ENCODE assay signal across 23 cellular contexts in genomic region chr9:34671307-34671706, GRCh38. TPM values are rescaled to one million over a fixed set of nuclear protein-coding genes. Genes with fewer than 3 reads are reported as not detected.
DNase-seq lines count a peak whose midpoint lies in the region; ATAC-seq and TF ChIP-seq lines count a peak whose summit lies in the region.
"Had no signal": no experiment of that assay in that cellular context is flagged by ENCODE, and none has a peak within 500 bp of the region (broad histone marks: within the 10 kb centered on the region; RNA-seq: fewer than 3 reads in every experiment).

No MANE protein-coding gene starts in this region.

- H3K36me3 ChIP-seq in osteoblast (ENCODE audit: insufficient read depth, low read length) = no peaks in the 10 kb centered on the region
- H3K36me3 ChIP-seq: BE2C; BLaER1 treated with 17β-estradiol and CSF1 and Interleukin-3, amounts not matched to agents 10 nM and 100 nM had no signal

- H3K4me3 ChIP-seq in osteoblast (ENCODE audit: insufficient read depth, low read length) = no peak overlapping the region
- H3K4me3 ChIP-seq: A549; BLaER1 treated with 17β-estradiol and CSF1 and Interleukin-3, amounts not matched to agents 10 nM and 100 nM; GM12878; GM23338 had no signal

- DNase-seq in NCI-H82 (lab: John Stamatoyannopoulos, UW) = peak; percentile 12
- DNase-seq in NCI-H82 treated with DMSO at 0.1 percent for 48 hours (lab: John Stamatoyannopoulos, UW; ENCODE audit: unreplicated experiment) = no peak
- DNase-seq in foreskin melanocyte = peak; percentile 38
- peak; percentile 22 for DNase-seq in osteoblast (ENCODE audit: insufficient read length, low spot score, missing footprints)
- no peak for DNase-seq in LoVo (ENCODE audit: low spot score)
- no peak for DNase-seq in NK-92 treated with Interleukin-12 subunit alpha and Interleukin-12 subunit beta, amount 100 ng/mL, for 24 hours (lab: John Stamatoyannopoulos, UW)
- DNase-seq: 8988T; ACHN; AML-193; BE2C; CD4-positive, alpha-beta T cell; CD8-positive, alpha-beta memory T cell; DMS153; DND-41; GDM1; H9 had no signal

- H3K27ac ChIP-seq in osteoblast (ENCODE audit: low read depth, low read length) = no peak overlapping the region
- H3K27ac ChIP-seq: A549; BLaER1 treated with 17β-estradiol and CSF1 and Interleukin-3, amounts not matched to agents 10 nM and 100 nM had no signal

- no peaks in the 10 kb centered on the region for H3K27me3 ChIP-seq in osteoblast (ENCODE audit: insufficient read depth, low read length)
- H3K27me3 ChIP-seq: BE2C; BLaER1 treated with 17β-estradiol and CSF1 and Interleukin-3, amounts not matched to agents 10 nM and 100 nM had no signal

- H3K79me2 ChIP-seq in osteoblast (ENCODE audit: insufficient read depth, low read length) = peaks cover 21% of the 10 kb centered on the region

- no peak for TF ChIP-seq CTCF in osteoblast (IDR thresholded peaks at IDR 0.05; ENCODE audit: extremely low read depth, low read depth, low read length)

- no peak overlapping the region for H2AFZ ChIP-seq in osteoblast (ENCODE audit: low read length)
- H2AFZ ChIP-seq: GM23338 had no signal

- peaks cover 2% of the 10 kb centered on the region for H3K4me1 ChIP-seq in osteoblast (ENCODE audit: insufficient read depth, low read length)
- H3K4me1 ChIP-seq: A549, BE2C had no signal

- ATAC-seq in HG02970 (IDR thresholded peaks at IDR 0.05; ENCODE audit: low FRiP score, unreplicated experiment) = no peak
- ATAC-seq: A549, GM12878, GM23338, HCT116 had no signal

- no peak overlapping the region for H3K4me2 ChIP-seq in osteoblast (ENCODE audit: insufficient read depth, low read length)
- H3K4me2 ChIP-seq: A549; BLaER1 treated with 17β-estradiol and CSF1 and Interleukin-3, amounts not matched to agents 10 nM and 100 nM; GM23338 had no signal

- no peaks in the 10 kb centered on the region for H3K9me3 ChIP-seq in osteoblast (ENCODE audit: low read depth, low read length)
- H3K9me3 ChIP-seq: BE2C had no signal

- peaks cover 9% of the 10 kb centered on the region for H4K20me1 ChIP-seq in osteoblast (ENCODE audit: insufficient read depth, low read length)
- H4K20me1 ChIP-seq: BLaER1 treated with 17β-estradiol and CSF1 and Interleukin-3, amounts not matched to agents 10 nM and 100 nM had no signal

RNA-seq across cellular contexts. Expression of gene CCL27, which starts 8.8 kb away (rescaled TPM):
- total RNA-seq in osteoblast = 0.36 TPM in 1 of 2 replicates, not detected in the other
- total RNA-seq: CD4-positive, alpha-beta T cell; GM12878; GM23338; H4 had no signal

RNA-seq across cellular contexts. Expression of gene IL11RA, which starts 19.3 kb away (rescaled TPM):
- total RNA-seq in osteoblast = 34.4 and 38.0 TPM in 2 replicates

RNA-seq across cellular contexts. Expression of gene CCL19, which starts 19.8 kb away (rescaled TPM):
- total RNA-seq in osteoblast = not detected in 2 replicates
- total RNA-seq: CD4-positive, alpha-beta T cell; CD8-positive, alpha-beta memory T cell; GM12878; GM23338; H4; H9 had no signal

RNA-seq across cellular contexts. Expression of gene GALT, which starts 24.8 kb away (rescaled TPM):
- 32.6 and 38.9 TPM in 2 replicates for total RNA-seq in osteoblast

RNA-seq across cellular contexts. Expression of gene SIGMAR1, which starts 33.7 kb away (rescaled TPM):
- total RNA-seq in osteoblast = 72.7 and 73.4 TPM in 2 replicates

Comparison
In these comparisons a context has a peak if more than half of its experiments do, and no peak if none do; other contexts are left out.
1. DNase-seq: peak in NCI-H82 (single experiment), foreskin melanocyte (single experiment) and osteoblast (single experiment); none in NCI-H82 treated with DMSO at 0.1 percent for 48 hours (single experiment), LoVo (single experiment) and NK-92 treated with Interleukin-12 subunit alpha and Interleukin-12 subunit beta, amount 100 ng/mL, for 24 hours (single experiment).